Comparison of ENCODE assay signal across 1 cellular context in the genomic region with DNA sequence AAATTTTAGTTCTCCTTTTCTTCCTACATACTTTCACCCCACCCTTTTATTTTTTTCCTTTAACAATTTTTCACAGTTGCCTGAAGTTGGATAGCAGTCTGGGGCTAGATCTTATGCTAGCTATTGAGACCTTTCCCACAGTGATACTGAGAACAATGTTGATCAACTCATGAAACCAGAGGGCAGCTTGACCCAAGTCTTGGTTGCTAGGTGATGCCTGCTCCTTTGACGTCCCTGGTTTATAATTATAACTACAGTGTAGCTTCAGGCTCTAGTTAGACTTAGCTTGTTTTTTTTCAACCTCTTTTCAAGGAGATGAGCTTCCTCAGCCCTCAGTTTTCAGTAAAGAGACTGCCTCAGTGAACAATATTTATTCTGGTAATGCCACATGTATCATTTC.
TF ChIP-seq lines count a peak whose summit lies in the region.

No MANE protein-coding gene starts in this region.

TF ChIP-seq in WTC11, 78 proteins besides CTCF, POLR2A, EP300 and RAD21 (continued from another document):
- TF ChIP-seq, protein P1, sequence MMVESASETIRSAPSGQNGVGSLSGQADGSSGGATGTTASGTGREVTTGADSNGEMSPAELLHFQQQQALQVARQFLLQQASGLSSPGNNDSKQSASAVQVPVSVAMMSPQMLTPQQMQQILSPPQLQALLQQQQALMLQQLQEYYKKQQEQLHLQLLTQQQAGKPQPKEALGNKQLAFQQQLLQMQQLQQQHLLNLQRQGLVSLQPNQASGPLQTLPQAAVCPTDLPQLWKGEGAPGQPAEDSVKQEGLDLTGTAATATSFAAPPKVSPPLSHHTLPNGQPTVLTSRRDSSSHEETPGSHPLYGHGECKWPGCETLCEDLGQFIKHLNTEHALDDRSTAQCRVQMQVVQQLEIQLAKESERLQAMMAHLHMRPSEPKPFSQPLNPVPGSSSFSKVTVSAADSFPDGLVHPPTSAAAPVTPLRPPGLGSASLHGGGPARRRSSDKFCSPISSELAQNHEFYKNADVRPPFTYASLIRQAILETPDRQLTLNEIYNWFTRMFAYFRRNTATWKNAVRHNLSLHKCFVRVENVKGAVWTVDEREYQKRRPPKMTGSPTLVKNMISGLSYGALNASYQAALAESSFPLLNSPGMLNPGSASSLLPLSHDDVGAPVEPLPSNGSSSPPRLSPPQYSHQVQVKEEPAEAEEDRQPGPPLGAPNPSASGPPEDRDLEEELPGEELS (CRISPR knock-in tag; IDR thresholded peaks at IDR 0.05), result no peak
